Comparison of ENCODE assay signal across 8 cellular contexts in genomic region chr17:58351182-58351581, GRCh38. TPM values are rescaled to one million over a fixed set of nuclear protein-coding genes. Genes with fewer than 3 reads are reported as not detected.
DNase-seq lines count a peak whose midpoint lies in the region; ATAC-seq and TF ChIP-seq lines count a peak whose summit lies in the region.

No MANE protein-coding gene starts in this region.

- peaks cover 60% of the 10 kb centered on the region for H3K36me3 Mint-ChIP-seq in stimulated activated naive CD8-positive, alpha-beta T cell treated with anti-CD3 and anti-CD28 coated beads, Interleukin-15, Interleukin-2, amounts not matched to agents 100 ng/mL and 50 ng/mL, for 24 hours (ENCODE audit: low read depth)

- H3K27me3 Mint-ChIP-seq in stimulated activated naive CD8-positive, alpha-beta T cell treated with anti-CD3 and anti-CD28 coated beads, Interleukin-15, Interleukin-2, amounts not matched to agents 100 ng/mL and 50 ng/mL, for 24 hours = no peaks in the 10 kb centered on the region

- H3K27me3 ChIP-seq in breast epithelium (no peaks in the 10 kb centered on the region), foreskin keratinocyte (no peaks in the 10 kb centered on the region)

- no peaks in the 10 kb centered on the region for H3K9me3 ChIP-seq in breast epithelium
- H3K9me3 ChIP-seq in mucosa of descending colon = no peaks in the 10 kb centered on the region

- TF ChIP-seq POLR2A in breast epithelium (IDR thresholded peaks at IDR 0.05) = no peak

- peak overlapping the region; percentile 68 to 95 (median 89) for H3K4me3 ChIP-seq in breast epithelium
- H3K4me3 ChIP-seq in mucosa of descending colon = peak overlapping the region; percentile 40

- H3K36me3 ChIP-seq in breast epithelium (peaks cover 5% of the 10 kb centered on the region), mucosa of descending colon (ENCODE audit: low read depth) (peaks cover 5% of the 10 kb centered on the region)

- peak overlapping the region; percentile 100 for H3K4me3 Mint-ChIP-seq in stimulated activated naive CD8-positive, alpha-beta T cell treated with anti-CD3 and anti-CD28 coated beads, Interleukin-15, Interleukin-2, amounts not matched to agents 100 ng/mL and 50 ng/mL, for 24 hours

- H3K4me1 ChIP-seq in breast epithelium (peaks cover 4 to 6% of the 10 kb centered on the region in 2 donors), mucosa of descending colon (ENCODE audit: low read depth) (peaks cover 13% of the 10 kb centered on the region), foreskin keratinocyte (no peaks in the 10 kb centered on the region)

- peak overlapping the region; percentile 99 for H3K27ac Mint-ChIP-seq in stimulated activated naive CD8-positive, alpha-beta T cell treated with anti-CD3 and anti-CD28 coated beads, Interleukin-15, Interleukin-2, amounts not matched to agents 100 ng/mL and 50 ng/mL, for 24 hours

- no peak for ATAC-seq in stimulated activated naive CD8-positive, alpha-beta T cell treated with anti-CD3 and anti-CD28 coated beads, Interleukin-15, Interleukin-2, amounts not matched to agents 100 U/mL and 50 U/mL, for 24 hours
- no peak for ATAC-seq in mucosa of descending colon
- ATAC-seq in GM18520 (IDR thresholded peaks at IDR 0.05; ENCODE audit: unreplicated experiment) = no peak
- ATAC-seq in foreskin keratinocyte = no peak

- DNase-seq in stimulated activated naive CD8-positive, alpha-beta T cell treated with anti-CD3 and anti-CD28 coated beads, Interleukin-15, Interleukin-2, amounts not matched to agents 100 U/mL and 50 U/mL, for 24 hours = no peak
- DNase-seq in breast epithelium (ENCODE audit: low spot score in 2 of 2) = no peak
- no peak for DNase-seq in mucosa of descending colon
- no peak for DNase-seq in foreskin keratinocyte
- no peak for DNase-seq in effector CD4-positive, alpha-beta T cell
- no peak for DNase-seq in DMS79 treated with DMSO at 0.1 percent for 48 hours (lab: John Stamatoyannopoulos, UW)

- H3K4me1 Mint-ChIP-seq in stimulated activated naive CD8-positive, alpha-beta T cell treated with anti-CD3 and anti-CD28 coated beads, Interleukin-15, Interleukin-2, amounts not matched to agents 100 ng/mL and 50 ng/mL, for 24 hours (ENCODE audit: low read depth) = peaks cover 72% of the 10 kb centered on the region

- H3K27ac ChIP-seq in breast epithelium (peak overlapping the region; percentile 94 to 95), foreskin keratinocyte (no peak overlapping the region)

- no peaks in the 10 kb centered on the region for H3K9me3 Mint-ChIP-seq in stimulated activated naive CD8-positive, alpha-beta T cell treated with anti-CD3 and anti-CD28 coated beads, Interleukin-15, Interleukin-2, amounts not matched to agents 100 ng/mL and 50 ng/mL, for 24 hours

- intact Hi-C loops in breast epithelium (cut with DNase I; ENCODE audit: low total_unique reads) = loop anchor here (2.0 kb wide), 1 partner anchor 68 kb away; no protein-coding TSS in a partner anchor
- intact Hi-C loops in mucosa of descending colon (cut with DNase I, micrococcal nuclease) = loop anchor here in 1 of 2 donors (10.0 kb wide), 1 partner anchor 64 kb away; the partner anchor contains the start of gene RNF43

- no peak for TF ChIP-seq CTCF in breast epithelium (IDR thresholded peaks at IDR 0.05)
- no peak for TF ChIP-seq CTCF in mucosa of descending colon (IDR thresholded peaks at IDR 0.05)
- no peak for TF ChIP-seq CTCF in foreskin keratinocyte (conservative IDR thresholded peaks at IDR 0.05)

RNA-seq across cellular contexts. Expression of gene SUPT4H1, which starts 0.8 kb away (rescaled TPM):
- 10 to 100 TPM; 46.4 to 61.6 (median 48.2) TPM for total RNA-seq in breast epithelium
- total RNA-seq in mucosa of descending colon = 10 to 100 TPM; 57.9 to 79.5 (median 68.9) TPM
- total RNA-seq in foreskin keratinocyte = 70.1 and 73.0 TPM in 2 replicates
- 118 and 127 TPM in 2 replicates for polyA plus RNA-seq in foreskin keratinocyte

RNA-seq across cellular contexts. Expression of gene TSPOAP1, which starts 22.6 kb away (rescaled TPM):
- total RNA-seq in breast epithelium = 10 to 100 TPM in 2 of 3 donors, 1 to 10 TPM in 1; 2.6 to 42.1 (median 26.9) TPM
- 10 to 100 TPM in 1 of 3 donors, 1 to 10 TPM in 2; 5.3 to 27.7 (median 8.3) TPM for total RNA-seq in mucosa of descending colon
- 0.37 and 0.74 TPM in 2 replicates for total RNA-seq in foreskin keratinocyte
- 0.32 and 0.39 TPM in 2 replicates for polyA plus RNA-seq in foreskin keratinocyte
